1 cellular context compared by ENCODE assay signal in the genomic region with DNA sequence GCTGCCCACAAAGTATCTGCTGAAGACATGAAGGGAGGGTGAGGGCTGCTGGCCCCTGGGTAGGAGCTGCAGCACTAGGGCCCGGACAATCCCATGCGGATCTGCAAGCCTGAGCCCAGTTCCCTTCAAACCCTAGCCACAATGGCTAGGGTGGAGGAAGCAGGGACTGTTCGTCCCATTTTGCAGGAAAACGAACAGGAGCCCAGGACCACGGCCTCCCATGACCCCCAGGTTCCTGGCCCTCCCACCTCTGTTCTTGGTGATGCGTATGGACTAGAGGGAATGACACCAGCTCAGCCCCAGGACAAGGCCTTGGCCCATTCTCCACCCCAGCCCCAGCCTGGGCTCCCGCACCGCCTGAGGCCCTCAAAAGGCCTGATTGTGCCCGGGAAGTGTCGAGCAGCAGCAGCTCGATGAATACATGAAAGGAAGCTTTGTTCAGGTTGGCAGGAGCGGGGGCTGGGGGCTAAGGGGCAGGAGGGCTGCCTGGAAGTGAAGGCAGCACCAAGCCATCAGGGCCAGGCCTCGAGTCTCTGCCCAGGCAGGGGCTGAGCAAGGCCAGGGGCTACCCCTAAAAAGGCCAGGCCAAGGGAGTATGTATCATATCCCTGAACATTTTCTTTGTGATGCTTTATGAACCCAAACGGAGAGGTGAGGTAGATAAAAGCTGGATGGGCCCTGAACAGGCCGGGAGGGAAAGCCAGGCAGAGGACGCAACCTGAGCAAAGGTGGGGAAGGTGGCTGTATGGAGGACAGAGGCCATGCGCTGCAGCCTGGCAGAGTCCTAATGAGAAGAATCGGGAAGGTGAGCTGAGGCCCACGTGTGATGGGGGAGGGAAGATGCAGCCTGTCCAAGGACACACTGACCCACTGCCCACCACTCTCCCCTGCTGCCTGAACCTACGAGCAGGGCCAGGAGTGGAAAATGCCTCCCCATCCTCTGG.
TF ChIP-seq lines count a peak whose summit lies in the region.

No MANE protein-coding gene starts in this region.

TF ChIP-seq in HepG2, 621 proteins besides CTCF, POLR2A, EP300 and RAD21 (continues in another document):
- no peak for TF ChIP-seq FOXA1 (IDR thresholded peaks at IDR 0.05)
- no peak for TF ChIP-seq FOXA1 (CRISPR knock-in tag; IDR thresholded peaks at IDR 0.05)
- TF ChIP-seq, protein P1, sequence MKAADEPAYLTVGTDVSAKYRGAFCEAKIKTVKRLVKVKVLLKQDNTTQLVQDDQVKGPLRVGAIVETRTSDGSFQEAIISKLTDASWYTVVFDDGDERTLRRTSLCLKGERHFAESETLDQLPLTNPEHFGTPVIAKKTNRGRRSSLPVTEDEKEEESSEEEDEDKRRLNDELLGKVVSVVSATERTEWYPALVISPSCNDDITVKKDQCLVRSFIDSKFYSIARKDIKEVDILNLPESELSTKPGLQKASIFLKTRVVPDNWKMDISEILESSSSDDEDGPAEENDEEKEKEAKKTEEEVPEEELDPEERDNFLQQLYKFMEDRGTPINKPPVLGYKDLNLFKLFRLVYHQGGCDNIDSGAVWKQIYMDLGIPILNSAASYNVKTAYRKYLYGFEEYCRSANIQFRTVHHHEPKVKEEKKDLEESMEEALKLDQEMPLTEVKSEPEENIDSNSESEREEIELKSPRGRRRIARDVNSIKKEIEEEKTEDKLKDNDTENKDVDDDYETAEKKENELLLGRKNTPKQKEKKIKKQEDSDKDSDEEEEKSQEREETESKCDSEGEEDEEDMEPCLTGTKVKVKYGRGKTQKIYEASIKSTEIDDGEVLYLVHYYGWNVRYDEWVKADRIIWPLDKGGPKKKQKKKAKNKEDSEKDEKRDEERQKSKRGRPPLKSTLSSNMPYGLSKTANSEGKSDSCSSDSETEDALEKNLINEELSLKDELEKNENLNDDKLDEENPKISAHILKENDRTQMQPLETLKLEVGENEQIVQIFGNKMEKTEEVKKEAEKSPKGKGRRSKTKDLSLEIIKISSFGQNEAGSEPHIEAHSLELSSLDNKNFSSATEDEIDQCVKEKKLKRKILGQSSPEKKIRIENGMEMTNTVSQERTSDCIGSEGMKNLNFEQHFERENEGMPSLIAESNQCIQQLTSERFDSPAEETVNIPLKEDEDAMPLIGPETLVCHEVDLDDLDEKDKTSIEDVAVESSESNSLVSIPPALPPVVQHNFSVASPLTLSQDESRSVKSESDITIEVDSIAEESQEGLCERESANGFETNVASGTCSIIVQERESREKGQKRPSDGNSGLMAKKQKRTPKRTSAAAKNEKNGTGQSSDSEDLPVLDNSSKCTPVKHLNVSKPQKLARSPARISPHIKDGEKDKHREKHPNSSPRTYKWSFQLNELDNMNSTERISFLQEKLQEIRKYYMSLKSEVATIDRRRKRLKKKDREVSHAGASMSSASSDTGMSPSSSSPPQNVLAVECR (CRISPR knock-in tag; IDR thresholded peaks at IDR 0.05; ENCODE audit: borderline replicate concordance) = peak; percentile 38; the same call in 1 of the 2 replicates
- TF ChIP-seq POLR2AphosphoS2 (IDR thresholded peaks at IDR 0.05; ENCODE audit: low read depth, low read length) = no peak; the same call in 1 of the 2 replicates
- TF ChIP-seq ZMAT3 (CRISPR knock-in tag; conservative IDR thresholded peaks at IDR 0.05) = 0 out of 2 replicates have a peak, but pooled peaks have one; percentile 69
- TF ChIP-seq SMC3 (IDR thresholded peaks at IDR 0.05; ENCODE audit: low read length) = no peak
- TF ChIP-seq ZBTB34 (CRISPR knock-in tag; IDR thresholded peaks at IDR 0.05) = peak; percentile 34; the same call in 1 of the 2 replicates
- TF ChIP-seq CREBL2 (CRISPR knock-in tag; IDR thresholded peaks at IDR 0.05; ENCODE audit: borderline replicate concordance) = no peak
- TF ChIP-seq ZNF891 (CRISPR knock-in tag; IDR thresholded peaks at IDR 0.05) = 0 out of 2 replicates have a peak, but pooled peaks have one; percentile 27
- no peak for TF ChIP-seq FUBP1 (CRISPR knock-in tag; IDR thresholded peaks at IDR 0.05; ENCODE audit: borderline replicate concordance)
- 0 out of 2 replicates have a peak, but pooled peaks have one; percentile 32 for TF ChIP-seq ZNF644 (CRISPR knock-in tag; IDR thresholded peaks at IDR 0.05; ENCODE audit: low read depth)
- peak; percentile 72; the same call in 1 of the 2 replicates for TF ChIP-seq RCOR2 (CRISPR knock-in tag; IDR thresholded peaks at IDR 0.05)
- TF ChIP-seq, protein P2, sequence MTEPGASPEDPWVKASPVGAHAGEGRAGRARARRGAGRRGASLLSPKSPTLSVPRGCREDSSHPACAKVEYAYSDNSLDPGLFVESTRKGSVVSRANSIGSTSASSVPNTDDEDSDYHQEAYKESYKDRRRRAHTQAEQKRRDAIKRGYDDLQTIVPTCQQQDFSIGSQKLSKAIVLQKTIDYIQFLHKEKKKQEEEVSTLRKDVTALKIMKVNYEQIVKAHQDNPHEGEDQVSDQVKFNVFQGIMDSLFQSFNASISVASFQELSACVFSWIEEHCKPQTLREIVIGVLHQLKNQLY (CRISPR knock-in tag; IDR thresholded peaks at IDR 0.05) = peak; percentile 33; the same call in 1 of the 2 replicates
- peak; percentile 56; the same call in 1 of the 2 replicates for TF ChIP-seq ZNF331 (CRISPR knock-in tag; IDR thresholded peaks at IDR 0.05)
- no peak for TF ChIP-seq TERF1 (CRISPR knock-in tag; IDR thresholded peaks at IDR 0.05)
- TF ChIP-seq, protein P3, sequence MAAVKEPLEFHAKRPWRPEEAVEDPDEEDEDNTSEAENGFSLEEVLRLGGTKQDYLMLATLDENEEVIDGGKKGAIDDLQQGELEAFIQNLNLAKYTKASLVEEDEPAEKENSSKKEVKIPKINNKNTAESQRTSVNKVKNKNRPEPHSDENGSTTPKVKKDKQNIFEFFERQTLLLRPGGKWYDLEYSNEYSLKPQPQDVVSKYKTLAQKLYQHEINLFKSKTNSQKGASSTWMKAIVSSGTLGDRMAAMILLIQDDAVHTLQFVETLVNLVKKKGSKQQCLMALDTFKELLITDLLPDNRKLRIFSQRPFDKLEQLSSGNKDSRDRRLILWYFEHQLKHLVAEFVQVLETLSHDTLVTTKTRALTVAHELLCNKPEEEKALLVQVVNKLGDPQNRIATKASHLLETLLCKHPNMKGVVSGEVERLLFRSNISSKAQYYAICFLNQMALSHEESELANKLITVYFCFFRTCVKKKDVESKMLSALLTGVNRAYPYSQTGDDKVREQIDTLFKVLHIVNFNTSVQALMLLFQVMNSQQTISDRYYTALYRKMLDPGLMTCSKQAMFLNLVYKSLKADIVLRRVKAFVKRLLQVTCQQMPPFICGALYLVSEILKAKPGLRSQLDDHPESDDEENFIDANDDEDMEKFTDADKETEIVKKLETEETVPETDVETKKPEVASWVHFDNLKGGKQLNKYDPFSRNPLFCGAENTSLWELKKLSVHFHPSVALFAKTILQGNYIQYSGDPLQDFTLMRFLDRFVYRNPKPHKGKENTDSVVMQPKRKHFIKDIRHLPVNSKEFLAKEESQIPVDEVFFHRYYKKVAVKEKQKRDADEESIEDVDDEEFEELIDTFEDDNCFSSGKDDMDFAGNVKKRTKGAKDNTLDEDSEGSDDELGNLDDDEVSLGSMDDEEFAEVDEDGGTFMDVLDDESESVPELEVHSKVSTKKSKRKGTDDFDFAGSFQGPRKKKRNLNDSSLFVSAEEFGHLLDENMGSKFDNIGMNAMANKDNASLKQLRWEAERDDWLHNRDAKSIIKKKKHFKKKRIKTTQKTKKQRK (IDR thresholded peaks at IDR 0.05; ENCODE audit: low read length) = no peak
- TF ChIP-seq, protein P4, sequence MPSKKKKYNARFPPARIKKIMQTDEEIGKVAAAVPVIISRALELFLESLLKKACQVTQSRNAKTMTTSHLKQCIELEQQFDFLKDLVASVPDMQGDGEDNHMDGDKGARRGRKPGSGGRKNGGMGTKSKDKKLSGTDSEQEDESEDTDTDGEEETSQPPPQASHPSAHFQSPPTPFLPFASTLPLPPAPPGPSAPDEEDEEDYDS (CRISPR knock-in tag; IDR thresholded peaks at IDR 0.05) = peak; percentile 46; the same call in 1 of the 2 replicates
- TF ChIP-seq YEATS2 (CRISPR knock-in tag; IDR thresholded peaks at IDR 0.05; ENCODE audit: borderline replicate concordance) = 0 out of 2 replicates have a peak, but pooled peaks have one; percentile 46
- no peak for TF ChIP-seq RELA (CRISPR knock-in tag; IDR thresholded peaks at IDR 0.05)
- no peak for TF ChIP-seq AGO2 (optimal IDR thresholded peaks at IDR 0.05; ENCODE audit: low read depth, low read length)
- TF ChIP-seq SOX5 (CRISPR knock-in tag; IDR thresholded peaks at IDR 0.05; ENCODE audit: borderline replicate concordance) = peak; percentile 59; the same call in 1 of the 2 replicates
- 0 out of 2 replicates have a peak, but pooled peaks have one; percentile 46 for TF ChIP-seq FOXA3 (CRISPR knock-in tag; IDR thresholded peaks at IDR 0.05)
- TF ChIP-seq ARID5B (CRISPR knock-in tag; IDR thresholded peaks at IDR 0.05) = peak; percentile 57
- no peak for TF ChIP-seq ZNF138 (CRISPR knock-in tag; IDR thresholded peaks at IDR 0.05; ENCODE audit: low read depth)
- TF ChIP-seq TCF7L2 (IDR thresholded peaks at IDR 0.05; ENCODE audit: low read depth, low read length) = no peak
- TF ChIP-seq CEBPB (IDR thresholded peaks at IDR 0.05; ENCODE audit: borderline replicate concordance, low read depth, low read length) = no peak
- TF ChIP-seq ZNF761 (CRISPR knock-in tag; conservative IDR thresholded peaks at IDR 0.05) = peak; percentile 13; the same call in 1 of the 2 replicates
- 0 out of 2 replicates have a peak, but pooled peaks have one; percentile 65 for TF ChIP-seq MED13 (CRISPR knock-in tag; IDR thresholded peaks at IDR 0.05)
- no peak for TF ChIP-seq ZNF816 (CRISPR knock-in tag; IDR thresholded peaks at IDR 0.05; ENCODE audit: borderline replicate concordance)
- 0 out of 2 replicates have a peak, but pooled peaks have one; percentile 15 for TF ChIP-seq RFXAP (CRISPR knock-in tag; IDR thresholded peaks at IDR 0.05; ENCODE audit: borderline replicate concordance)
- TF ChIP-seq, protein P5, sequence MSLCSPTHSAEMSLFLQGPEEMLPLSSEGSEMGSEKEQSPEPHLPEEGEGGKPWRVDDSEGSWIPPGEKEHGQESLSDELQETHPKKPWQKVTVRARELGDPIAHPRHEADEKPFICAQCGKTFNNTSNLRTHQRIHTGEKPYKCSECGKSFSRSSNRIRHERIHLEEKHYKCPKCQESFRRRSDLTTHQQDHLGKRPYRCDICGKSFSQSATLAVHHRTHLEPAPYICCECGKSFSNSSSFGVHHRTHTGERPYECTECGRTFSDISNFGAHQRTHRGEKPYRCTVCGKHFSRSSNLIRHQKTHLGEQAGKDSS (CRISPR knock-in tag; IDR thresholded peaks at IDR 0.05; ENCODE audit: borderline replicate concordance, low read depth) = 0 out of 2 replicates have a peak, but pooled peaks have one; percentile 22
